ENCODE assay signal across 1 cellular context in genomic region chr1:7590426-7590790, GRCh38.
TF ChIP-seq lines count a peak whose summit lies in the region.

No MANE protein-coding gene starts in this region.

TF ChIP-seq in HEK293, 187 proteins besides CTCF, POLR2A, EP300 and RAD21 (continued from another document):
- TF ChIP-seq AEBP2 (tag by site-specific recombination; IDR thresholded peaks at IDR 0.05; ENCODE audit: borderline replicate concordance) (no peak), REPIN1 (tag by site-specific recombination; IDR thresholded peaks at IDR 0.05; ENCODE audit: low read depth) (no peak)
